28 cellular contexts compared by ENCODE assay signal in the genomic region with DNA sequence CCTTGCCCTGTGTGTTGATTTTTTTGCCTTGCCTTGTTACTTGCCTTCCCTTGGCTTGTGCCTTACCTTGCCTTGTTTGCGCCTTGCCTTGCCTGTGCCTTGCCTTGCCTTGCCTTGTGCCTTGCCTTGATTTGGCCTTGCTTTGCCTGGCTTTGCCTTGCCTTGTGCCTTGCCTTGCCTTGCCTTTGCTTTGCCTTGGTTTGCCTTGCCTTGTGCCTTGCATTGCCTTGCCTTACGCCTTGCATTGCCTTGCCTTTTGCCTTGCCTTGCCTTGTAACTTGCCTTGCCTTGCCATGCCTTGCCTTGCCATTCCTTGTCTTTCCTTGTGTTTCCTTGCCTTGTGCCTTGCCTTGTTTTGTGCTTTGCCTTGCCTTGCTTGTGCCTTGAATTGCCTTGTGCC.
"Had no signal": no experiment of that assay in that cellular context is flagged by ENCODE, and none has a peak within 500 bp of the region (broad histone marks: within the 10 kb centered on the region; RNA-seq: fewer than 3 reads in every experiment).

No MANE protein-coding gene starts in this region.

- H3K9me3 ChIP-seq: adrenal gland, body of pancreas, gastrocnemius medialis had no signal

- H3K27me3 ChIP-seq: adrenal gland, body of pancreas, cardiac muscle cell, esophagus muscularis mucosa, foreskin keratinocyte, gastrocnemius medialis had no signal

- H3K4me3 ChIP-seq: adrenal gland, body of pancreas, cardiac muscle cell, coronary artery, dorsolateral prefrontal cortex, esophagus muscularis mucosa, gastrocnemius medialis had no signal

- ATAC-seq: activated CD4-positive, alpha-beta T cell treated with anti-CD3 and anti-CD28 coated beads for 36 hours; activated CD8-positive, alpha-beta memory T cell treated with anti-CD3 and anti-CD28 coated beads, Interleukin-2, amount 10 ng/mL, durations not matched to agents 7 days and 5 days; activated CD8-positive, alpha-beta T cell treated with anti-CD3 and anti-CD28 coated beads, Interleukin-2, amount 10 ng/mL, durations not matched to agents 7 days and 5 days; activated naive CD8-positive, alpha-beta T cell treated with anti-CD3 and anti-CD28 coated beads, Interleukin-2, amount 50 U/mL, for 24 hours; body of pancreas; foreskin keratinocyte; gastrocnemius medialis had no signal

- H3K27ac ChIP-seq: adrenal gland, body of pancreas, cardiac muscle cell, coronary artery, dorsolateral prefrontal cortex, esophagus muscularis mucosa, foreskin keratinocyte, gastrocnemius medialis had no signal

- H3K36me3 ChIP-seq: adrenal gland, cardiac muscle cell, esophagus muscularis mucosa, gastrocnemius medialis had no signal

- DNase-seq: activated CD4-positive, alpha-beta memory T cell treated with anti-CD3 and anti-CD28 coated beads for 36 hours; activated CD4-positive, alpha-beta T cell treated with anti-CD3 and anti-CD28 coated beads for 36 hours; activated CD4-positive, alpha-beta T cell treated with anti-CD3 and anti-CD28 coated beads, Interleukin-2, amount 10 ng/mL, durations not matched to agents 24 days and 14 days; activated CD4-positive, CD25-positive, alpha-beta regulatory T cell; activated CD4-positive, CD25-positive, alpha-beta regulatory T cell treated with anti-CD3 and anti-CD28 coated beads, Interleukin-2, amount 50 U/mL, for 72 hours; activated CD8-positive, alpha-beta memory T cell treated with anti-CD3 and anti-CD28 coated beads, Interleukin-2, amount 10 ng/mL, durations not matched to agents 7 days and 5 days; activated CD8-positive, alpha-beta memory T cell treated with anti-CD3 and anti-CD28 coated beads, Interleukin-2, amount 50 U/mL, for 4 hours; activated CD8-positive, alpha-beta T cell treated with anti-CD3 and anti-CD28 coated beads, Interleukin-2, amount 10 ng/mL, durations not matched to agents 7 days and 5 days; activated effector memory CD4-positive, alpha-beta T cell treated with anti-CD3 and anti-CD28 coated beads, Interleukin-2, amount 50 U/mL, for 16 hours; activated naive CD4-positive, alpha-beta T cell treated with anti-CD3 and anti-CD28 coated beads for 36 hours; activated naive CD8-positive, alpha-beta T cell treated with anti-CD3 and anti-CD28 coated beads for 36 hours; activated naive CD8-positive, alpha-beta T cell treated with anti-CD3 and anti-CD28 coated beads, Interleukin-2, amount 50 U/mL, for 24 hours; activated T-cell treated with anti-CD3 and anti-CD28 coated beads, Interleukin-2, amount 50 U/mL, for 1 hour; activated T-cell treated with anti-CD3 and anti-CD28 coated beads, Interleukin-2, amount 50 U/mL, for 48 hours; adrenal gland; amygdala; aorta; body of pancreas; effector memory CD4-positive, alpha-beta T cell; erythroblast; foreskin keratinocyte; gastrocnemius medialis; glutamatergic neuron; T-helper 2 cell had no signal

- H3K4me1 ChIP-seq: adrenal gland, body of pancreas, esophagus muscularis mucosa, foreskin keratinocyte, gastrocnemius medialis had no signal
